ENCODE assay signal across 8 cellular contexts in the genomic region with DNA sequence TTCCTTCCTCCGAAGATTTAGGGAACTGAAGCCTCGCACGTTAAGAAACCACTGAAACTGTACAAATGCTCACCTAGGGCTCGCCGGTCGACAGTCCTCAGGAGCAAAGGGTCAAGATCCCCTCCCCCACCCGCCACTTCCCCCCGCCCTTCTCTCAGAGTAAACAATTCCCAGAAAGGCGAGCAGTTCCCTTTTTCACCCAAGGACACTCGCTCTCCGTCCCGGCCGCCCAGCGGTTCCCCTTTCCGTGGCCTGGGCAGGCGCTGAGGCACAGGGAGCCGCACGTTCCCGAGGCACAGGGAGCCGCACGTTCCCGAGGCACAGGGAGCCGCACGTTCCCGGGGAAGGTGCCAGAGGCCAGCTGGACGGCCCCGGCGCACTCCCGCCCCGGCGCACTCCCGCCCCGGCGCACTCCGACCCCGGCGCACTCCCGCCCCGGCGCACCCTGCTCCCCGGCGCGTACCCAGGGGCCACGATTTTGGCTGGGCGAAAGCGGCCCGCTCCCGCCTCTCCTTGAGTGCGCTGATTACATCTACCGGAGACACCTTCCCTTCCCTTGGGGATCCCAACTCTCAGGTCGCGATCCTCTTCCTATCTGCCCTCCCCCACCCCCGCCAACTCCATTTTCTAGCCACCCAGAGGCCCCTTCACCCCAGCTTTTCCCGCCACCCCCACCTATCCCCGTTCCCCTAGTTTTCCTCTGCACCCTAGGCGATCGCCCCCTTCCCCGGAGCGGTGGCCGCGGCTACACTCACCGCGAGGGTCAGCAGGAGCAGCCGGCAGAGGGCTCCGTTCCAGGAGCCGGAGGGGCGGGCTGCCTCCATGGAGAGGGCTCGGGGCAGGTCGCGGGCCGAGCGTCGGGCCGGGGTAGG. TPM values are rescaled to one million over a fixed set of nuclear protein-coding genes. Genes with fewer than 3 reads are reported as not detected.
DNase-seq lines count a peak whose midpoint lies in the region; ATAC-seq and TF ChIP-seq lines count a peak whose summit lies in the region.

No MANE protein-coding gene starts in this region.

- H3K27ac Mint-ChIP-seq in HFFc6: no peak overlapping the region

- H3K9me3 Mint-ChIP-seq in HFFc6: peaks cover 40% of the 10 kb centered on the region

- CTCF ChIA-PET in A673 (lab: Charles Lee): no interaction called here

- DNase-seq in NCI-H748 (lab: John Stamatoyannopoulos, UW; ENCODE audit: unreplicated experiment) (peak; percentile 47), NCI-H748 treated with DMSO at 0.1 percent for 48 hours (lab: John Stamatoyannopoulos, UW) (no peak), T1000 (lab: John Stamatoyannopoulos, UW) (peak; percentile 7), globus pallidus (ENCODE audit: low spot score) (peak; percentile 42), nucleus accumbens (lab: John Stamatoyannopoulos, UW) (peak in 42 of 56 donors; percentile 3 to 75 (median 35)), A673 (ENCODE audit: low spot score) (no peak), HFFc6 (no peak)

- H3K27ac ChIP-seq in A673 (ENCODE audit: low read depth, low read length, poor library complexity, severe bottlenecking): no peak overlapping the region

- no peaks in the 10 kb centered on the region; the same call in 1 of the 2 replicates for H3K27me3 Mint-ChIP-seq in HFFc6 (ENCODE audit: insufficient read depth)

- no peaks in the 10 kb centered on the region for H3K9me3 ChIP-seq in A673 (ENCODE audit: low read depth, low read length, poor library complexity, severe bottlenecking)

- POLR2A ChIA-PET in A673 (lab: Charles Lee; ENCODE audit: low non-redundant PET): no interaction called here

- no peaks in the 10 kb centered on the region for H3K4me1 ChIP-seq in A673 (ENCODE audit: insufficient read depth, low read length, poor library complexity, severe bottlenecking)

- intact Hi-C loops in A673 (cut with micrococcal nuclease; ENCODE audit: unreplicated experiment): no loop called here

- no TSS peak for BruUV-seq in A673 (replicated peaks; lab: Mats Ljungman, UMichigan)

- no peak for TF ChIP-seq CTCF in A673 (conservative IDR thresholded peaks at IDR 0.05; ENCODE audit: low read depth, low read length)
- no peak for TF ChIP-seq CTCF in HFFc6 (IDR thresholded peaks at IDR 0.05)

- H3K36me3 ChIP-seq in A673 (ENCODE audit: insufficient read depth, low read length, poor library complexity, severe bottlenecking): no peaks in the 10 kb centered on the region

- H3K27me3 ChIP-seq in A673 (replicated peaks; ENCODE audit: insufficient read depth, low read depth, low read length, poor library complexity): peaks cover 65% of the 10 kb centered on the region

- H3K36me3 Mint-ChIP-seq in HFFc6 (ENCODE audit: low read depth): no peaks in the 10 kb centered on the region

- H3K4me1 Mint-ChIP-seq in HFFc6 (ENCODE audit: low read depth): no peaks in the 10 kb centered on the region

- no peak overlapping the region for H3K4me3 Mint-ChIP-seq in HFFc6

- H3K4me3 ChIP-seq in A673 (ENCODE audit: low read depth, low read length, poor library complexity, severe bottlenecking): no peak overlapping the region

- no peak for ATAC-seq in GM18873 (IDR thresholded peaks at IDR 0.05; ENCODE audit: low FRiP score, unreplicated experiment)

RNA-seq across cellular contexts. Expression of a gene that starts 0.8 kb away (rescaled TPM):
- total RNA-seq in A673 (2021): 0.04 TPM in 1 of 2 replicates, not detected in the other
- total RNA-seq in HFFc6 (2021; fragmentation: NEBNext Ultra II Directional; extraction: Animal tissue kit (Norgen Biotek cat#: 25700)): not detected

RNA-seq across cellular contexts. Expression of a gene that starts 58.8 kb away (rescaled TPM):
- total RNA-seq in A673 (2021): not detected in 2 replicates
- total RNA-seq in HFFc6 (2021; fragmentation: NEBNext Ultra II Directional; extraction: Animal tissue kit (Norgen Biotek cat#: 25700)): not detected

Comparison
In these comparisons a context has a peak if more than half of its experiments do, and no peak if none do; other contexts are left out.
1. DNase-seq: peak in NCI-H748 (single experiment), T1000 (single experiment), globus pallidus (single experiment) and nucleus accumbens (42 of 56); none in NCI-H748 treated with DMSO at 0.1 percent for 48 hours (single experiment), A673 (single experiment) and HFFc6 (single experiment).